8 cellular contexts compared by ENCODE assay signal in genomic region chr3:123618768-123619484, GRCh38. TPM values are rescaled to one million over a fixed set of nuclear protein-coding genes. Genes with fewer than 3 reads are reported as not detected.
DNase-seq lines count a peak whose midpoint lies in the region; ATAC-seq and TF ChIP-seq lines count a peak whose summit lies in the region.

No MANE protein-coding gene starts in this region.

- no peaks in the 10 kb centered on the region for H3K9me3 Mint-ChIP-seq in dendritic cell treated with granulocyte-macrophage colony-stimulating factor and Interleukin-4, amounts not matched to agents 40 ng/mL and 50 ng/mL, for 4 days
- H3K9me3 Mint-ChIP-seq in neural crest cell (no peaks in the 10 kb centered on the region), WTC11 (no peaks in the 10 kb centered on the region)

- no peak for ATAC-seq in HG02588 (IDR thresholded peaks at IDR 0.05; ENCODE audit: unreplicated experiment)
- ATAC-seq in HG03460 (IDR thresholded peaks at IDR 0.05; ENCODE audit: unreplicated experiment) = no peak
- no peak for ATAC-seq in WTC11

- TF ChIP-seq CTCF in neural crest cell (conservative IDR thresholded peaks at IDR 0.05) (no peak), WTC11 (IDR thresholded peaks at IDR 0.05) (no peak)

- peaks cover 54% of the 10 kb centered on the region for H3K4me1 Mint-ChIP-seq in dendritic cell treated with granulocyte-macrophage colony-stimulating factor and Interleukin-4, amounts not matched to agents 40 ng/mL and 50 ng/mL, for 4 days (ENCODE audit: low read depth)
- H3K4me1 Mint-ChIP-seq in neural crest cell = peaks cover 19% of the 10 kb centered on the region
- H3K4me1 Mint-ChIP-seq in WTC11 = peaks cover 25% of the 10 kb centered on the region

- H3K27ac Mint-ChIP-seq in dendritic cell treated with granulocyte-macrophage colony-stimulating factor and Interleukin-4, amounts not matched to agents 40 ng/mL and 50 ng/mL, for 4 days = peak overlapping the region; percentile 72
- peak overlapping the region; percentile 71 for H3K27ac Mint-ChIP-seq in neural crest cell (ENCODE audit: unreplicated experiment)
- no peak overlapping the region for H3K27ac Mint-ChIP-seq in WTC11

- POLR2A ChIA-PET in WTC11 (lab: Charles Lee) = interaction anchor here (0.6 to 1.2 kb wide), 3 partner anchors 13 to 58 kb away, joined by 3 to 5 read pairs (median 3); no protein-coding TSS in a partner anchor

- no peaks in the 10 kb centered on the region for H3K27me3 Mint-ChIP-seq in dendritic cell treated with granulocyte-macrophage colony-stimulating factor and Interleukin-4, amounts not matched to agents 40 ng/mL and 50 ng/mL, for 4 days
- H3K27me3 Mint-ChIP-seq in neural crest cell (ENCODE audit: low read depth) = no peaks in the 10 kb centered on the region
- H3K27me3 Mint-ChIP-seq in WTC11 (ENCODE audit: low read depth) = no peaks in the 10 kb centered on the region

- intact Hi-C loops in dendritic cell treated with granulocyte-macrophage colony-stimulating factor and Interleukin-4, amounts not matched to agents 40 ng/mL and 50 ng/mL, for 4 days (cut with micrococcal nuclease) = loop anchor here (2.0 to 5.0 kb wide), 2 partner anchors 34 to 47 kb away; partner anchors contain the start of gene HACD2

- peak in 10 of 14 donors; percentile 6 to 70 (median 44) for DNase-seq in C1 segment of cervical spinal cord (lab: John Stamatoyannopoulos, UW)
- peak; percentile 67 to 90 for DNase-seq in NOMO-1 (lab: John Stamatoyannopoulos, UW; ENCODE audit: unreplicated experiment in 2 of 2)
- no peak for DNase-seq in neural crest cell (ENCODE audit: low read depth, low spot score)
- DNase-seq in stimulated activated CD4-positive, alpha-beta T cell treated with anti-CD3 and anti-CD28 coated beads, Interleukin-4, amount 100 ng/mL, for 1 hour = no peak
- no peak for DNase-seq in WTC11 (ENCODE audit: low spot score)

- CTCF ChIA-PET in WTC11 (lab: Charles Lee) = interaction anchor here (1.1 to 4.8 kb wide), 2 partner anchors 23 to 105 kb away, joined by 3 to 25 read pairs; no protein-coding TSS in a partner anchor

- peaks cover 4% of the 10 kb centered on the region for H3K36me3 Mint-ChIP-seq in dendritic cell treated with granulocyte-macrophage colony-stimulating factor and Interleukin-4, amounts not matched to agents 40 ng/mL and 50 ng/mL, for 4 days (ENCODE audit: low read depth)
- H3K36me3 Mint-ChIP-seq in neural crest cell (ENCODE audit: low read depth) (peaks cover 3% of the 10 kb centered on the region), WTC11 (no peaks in the 10 kb centered on the region)

- H3K4me3 Mint-ChIP-seq in dendritic cell treated with granulocyte-macrophage colony-stimulating factor and Interleukin-4, amounts not matched to agents 40 ng/mL and 50 ng/mL, for 4 days = peak overlapping the region; percentile 68
- H3K4me3 Mint-ChIP-seq in neural crest cell = no peak overlapping the region
- H3K4me3 Mint-ChIP-seq in WTC11 = no peak overlapping the region

TF ChIP-seq in WTC11, 78 proteins besides CTCF, POLR2A, EP300 and RAD21:
- TF ChIP-seq JAZF1 (CRISPR knock-in tag; IDR thresholded peaks at IDR 0.05) = no peak
- TF ChIP-seq ZNF138 (CRISPR knock-in tag; conservative IDR thresholded peaks at IDR 0.05) = no peak
- no peak for TF ChIP-seq EMX1 (CRISPR knock-in tag; IDR thresholded peaks at IDR 0.05)
- TF ChIP-seq IRF2 (CRISPR knock-in tag; IDR thresholded peaks at IDR 0.05; ENCODE audit: borderline replicate concordance, low read depth) = no peak
- no peak for TF ChIP-seq ZBTB21 (CRISPR knock-in tag; IDR thresholded peaks at IDR 0.05; ENCODE audit: borderline replicate concordance)
- TF ChIP-seq FOXP1 (CRISPR knock-in tag; IDR thresholded peaks at IDR 0.05; ENCODE audit: borderline replicate concordance) = no peak
- TF ChIP-seq GRHL2 (CRISPR knock-in tag; IDR thresholded peaks at IDR 0.05; ENCODE audit: insufficient replicate concordance, severe bottlenecking) = no peak
- no peak for TF ChIP-seq AFF4 (CRISPR knock-in tag; IDR thresholded peaks at IDR 0.05; ENCODE audit: borderline replicate concordance)
- no peak for TF ChIP-seq NFATC4 (CRISPR knock-in tag; IDR thresholded peaks at IDR 0.05)
- no peak for TF ChIP-seq MAX (CRISPR knock-in tag; IDR thresholded peaks at IDR 0.05)
- no peak for TF ChIP-seq ZNF317 (CRISPR knock-in tag; IDR thresholded peaks at IDR 0.05; ENCODE audit: borderline replicate concordance, low read depth)
- no peak for TF ChIP-seq JUN (CRISPR knock-in tag; IDR thresholded peaks at IDR 0.05)
- TF ChIP-seq ARID4B (CRISPR knock-in tag; IDR thresholded peaks at IDR 0.05; ENCODE audit: borderline replicate concordance) = no peak

RNA-seq across cellular contexts. Expression of gene HACD2, which starts 34.1 kb away (rescaled TPM):
- total RNA-seq in neural crest cell (26.4 and 26.5 TPM in 2 replicates), WTC11 (2021) (25.9 to 27.7 TPM (median 26.1 TPM) in 3 replicates)

Comparison
In these comparisons a context has a peak if more than half of its experiments do, and no peak if none do; other contexts are left out.
1. DNase-seq: peak in C1 segment of cervical spinal cord (10 of 14) and NOMO-1 (2 of 2); none in neural crest cell (single experiment), stimulated activated CD4-positive, alpha-beta T cell treated with anti-CD3 and anti-CD28 coated beads, Interleukin-4, amount 100 ng/mL, for 1 hour (single experiment) and WTC11 (single experiment).